Comparison of ENCODE assay signal across 8 cellular contexts in genomic region chr21:29298348-29299045, GRCh38. TPM values are rescaled to one million over a fixed set of nuclear protein-coding genes. Genes with fewer than 3 reads are reported as not detected.
A peak's percentile ranks its signal among the peaks of the same experiment; 100 is the strongest.
DNase-seq lines count a peak whose midpoint lies in the region; ATAC-seq and TF ChIP-seq lines count a peak whose summit lies in the region.

BACH1 (plus strand) TSS chr21:29298922; CDS start chr21:29321281, 22,359 bp downstream.

- H3K27me3 Mint-ChIP-seq in activated naive CD4-positive, alpha-beta T cell treated with anti-CD3 and anti-CD28 coated beads, Interleukin-2, amount 10 ng/mL, durations not matched to agents 7 days and 5 days = no peaks in the 10 kb centered on the region

- no peaks in the 10 kb centered on the region for H3K36me3 ChIP-seq in SK-N-MC (ENCODE audit: insufficient read depth, low read length)

- peak; percentile 86 for DNase-seq in GDM1 (lab: John Stamatoyannopoulos, UW)
- peak; percentile 97 for DNase-seq in HEK293T (ENCODE audit: extremely low spot score)
- peak; percentile 72 for DNase-seq in NCI-H1048 (lab: John Stamatoyannopoulos, UW)
- DNase-seq in SK-N-MC (ENCODE audit: low read depth, low spot score) = no peak
- peak; percentile 89 for DNase-seq in activated naive CD4-positive, alpha-beta T cell treated with anti-CD3 and anti-CD28 coated beads, Interleukin-2, amount 10 ng/mL, durations not matched to agents 7 days and 5 days
- DNase-seq in germinal center (ENCODE audit: low spot score) = peak; percentile 92
- peak; percentile 57 for DNase-seq in omental fat pad (ENCODE audit: low spot score)

- H3K9ac ChIP-seq in SK-N-MC (ENCODE audit: insufficient read length) = peak within 1 kb of the TSS; percentile 72

- peaks cover 63% of the 10 kb centered on the region for H3K4me1 Mint-ChIP-seq in activated naive CD4-positive, alpha-beta T cell treated with anti-CD3 and anti-CD28 coated beads, Interleukin-2, amount 10 ng/mL, durations not matched to agents 7 days and 5 days

- H3K27ac Mint-ChIP-seq in activated naive CD4-positive, alpha-beta T cell treated with anti-CD3 and anti-CD28 coated beads, Interleukin-2, amount 10 ng/mL, durations not matched to agents 7 days and 5 days = peak within 1 kb of the TSS; percentile 52

- H3K9me3 Mint-ChIP-seq in activated naive CD4-positive, alpha-beta T cell treated with anti-CD3 and anti-CD28 coated beads, Interleukin-2, amount 10 ng/mL, durations not matched to agents 7 days and 5 days = peaks cover 9% of the 10 kb centered on the region

- peaks cover 4% of the 10 kb centered on the region for H3K36me3 Mint-ChIP-seq in activated naive CD4-positive, alpha-beta T cell treated with anti-CD3 and anti-CD28 coated beads, Interleukin-2, amount 10 ng/mL, durations not matched to agents 7 days and 5 days

- peak; percentile 90 for ATAC-seq in omental fat pad (ENCODE audit: low FRiP score)

- CTCF ChIA-PET in HEK293T (lab: Yijun Ruan, JAX) = interaction anchor here (1.3 kb wide), 1 partner anchor 51 kb away, joined by 3 read pairs; no protein-coding TSS in a partner anchor
- CTCF ChIA-PET in activated naive CD4-positive, alpha-beta T cell treated with anti-CD3 and anti-CD28 coated beads, Interleukin-2, amount 10 ng/mL, durations not matched to agents 7 days and 5 days (lab: Charles Lee) = interaction anchor here (0.7 to 1.8 kb wide), 7 partner anchors 8 to 210 kb away, joined by 3 to 5 read pairs (median 4); no protein-coding TSS in a partner anchor

- TF ChIP-seq CTCF in omental fat pad (IDR thresholded peaks at IDR 0.05) = no peak

- H3K27ac ChIP-seq in SK-N-MC (peak within 1 kb of the TSS; percentile 84), temporal lobe (ENCODE audit: low read depth, low read length) (peak within 1 kb of the TSS; percentile 55)

- peak within 1 kb of the TSS; percentile 73 for H3K4me3 Mint-ChIP-seq in activated naive CD4-positive, alpha-beta T cell treated with anti-CD3 and anti-CD28 coated beads, Interleukin-2, amount 10 ng/mL, durations not matched to agents 7 days and 5 days

- POLR2A ChIA-PET in HEK293T (lab: Yijun Ruan, JAX) = interaction anchor here (0.6 to 2.6 kb wide), 11 partner anchors 10 to 226 kb away, joined by 3 to 7 read pairs (median 3); no protein-coding TSS in a partner anchor

- no peaks in the 10 kb centered on the region for H3K9me3 ChIP-seq in SK-N-MC (ENCODE audit: low read depth, low read length)

- peak within 1 kb of the TSS; percentile 82 for H3K4me3 ChIP-seq in SK-N-MC

TF ChIP-seq in HEK293T, 16 proteins besides CTCF, POLR2A, EP300 and RAD21:
- TF ChIP-seq L3MBTL2 (conservative IDR thresholded peaks at IDR 0.05) (peak; percentile 93), PKNOX1 (IDR thresholded peaks at IDR 0.05) (no peak), FOXA1 (IDR thresholded peaks at IDR 0.05) (no peak)

RNA-seq across cellular contexts. Expression of gene BACH1, which starts in this region (rescaled TPM):
- 100 to 1,000 TPM in 1 of 4 donors, 10 to 100 TPM in 3; 35.0 to 101 (median 49.8) TPM for total RNA-seq in omental fat pad
- total RNA-seq in temporal lobe = 52.9 TPM
